Comparison of ENCODE assay signal across 8 cellular contexts in the genomic region with DNA sequence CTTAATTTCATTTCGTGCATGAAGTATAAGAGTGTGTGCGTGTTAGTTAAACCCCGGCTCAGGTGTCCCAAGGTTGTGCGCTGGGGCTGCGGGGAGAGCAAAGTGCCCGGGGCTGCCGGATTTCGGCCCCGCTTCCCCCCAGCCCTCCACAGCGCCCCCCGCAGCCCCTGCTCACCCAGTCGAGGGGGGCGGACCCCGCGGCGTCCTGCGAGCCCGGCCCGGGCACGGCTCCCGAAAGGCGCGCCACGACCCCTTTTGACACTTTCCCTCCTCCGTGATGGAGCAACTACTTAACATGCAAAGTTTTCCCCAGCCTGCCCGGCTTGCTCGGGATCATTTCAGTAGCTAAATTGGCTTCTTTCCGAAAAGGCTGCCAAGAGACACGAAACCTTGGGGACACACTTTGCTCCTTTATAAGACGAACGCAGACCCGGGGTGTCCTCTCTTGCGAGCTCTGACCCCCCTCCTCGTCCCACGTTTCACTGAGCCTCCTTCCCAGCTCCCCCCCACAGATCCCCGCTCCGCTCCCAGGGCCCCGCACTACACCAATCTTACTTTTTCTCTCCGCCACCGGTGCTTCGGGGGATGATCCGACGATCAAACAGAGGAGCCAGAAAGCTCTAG. TPM values are rescaled to one million over a fixed set of nuclear protein-coding genes. Genes with fewer than 3 reads are reported as not detected.
DNase-seq lines count a peak whose midpoint lies in the region; ATAC-seq and TF ChIP-seq lines count a peak whose summit lies in the region.

No MANE protein-coding gene starts in this region.

- peak overlapping the region; percentile 88 for H3K27ac Mint-ChIP-seq in osteocyte (ENCODE audit: unreplicated experiment)

- H3K79me2 ChIP-seq in GM23248 (ENCODE audit: insufficient read depth): no peaks in the 10 kb centered on the region

- in situ Hi-C loops in GM23248 (cut with MboI): no loop called here

- H3K36me3 Mint-ChIP-seq in osteocyte (ENCODE audit: unreplicated experiment): no peaks in the 10 kb centered on the region

- TF ChIP-seq POLR2A in gastroesophageal sphincter (IDR thresholded peaks at IDR 0.05): no peak

- H3K4me2 ChIP-seq in GM23248 (ENCODE audit: unreplicated experiment): peak overlapping the region; percentile 84

- TF ChIP-seq EP300 in gastroesophageal sphincter (IDR thresholded peaks at IDR 0.05): no peak

- CTCF ChIA-PET in AG04450 (lab: Charles Lee): interaction anchor here (0.9 kb wide), 1 partner anchor 88 kb away, joined by 3 read pairs; no protein-coding TSS in a partner anchor

- WGBS in GM23248 (ENCODE audit: low coverage in 1 of 2, low lambda C conversion rate in 2 of 2, missing lambda C conversion rate in 2 of 2), 2 experiments: 1% methylated on average over 31 to 39 of the region's 43 CpGs
- 0 to 1% methylated on average over 7 to 18 of the region's 43 CpGs for WGBS in gastroesophageal sphincter (ENCODE audit: low coverage in 1 of 2), 2 donors

- no peaks in the 10 kb centered on the region for H3K27me3 Mint-ChIP-seq in osteocyte (ENCODE audit: unreplicated experiment)

- H3K36me3 ChIP-seq in GM23248 (ENCODE audit: low read depth): no peaks in the 10 kb centered on the region
- no peaks in the 10 kb centered on the region for H3K36me3 ChIP-seq in gastroesophageal sphincter

- ATAC-seq in gastroesophageal sphincter (no peak), omental fat pad (ENCODE audit: low FRiP score) (no peak), GM18907 (IDR thresholded peaks at IDR 0.05; ENCODE audit: unreplicated experiment) (no peak)

- TF ChIP-seq CTCF in AG04450 (IDR thresholded peaks at IDR 0.05; ENCODE audit: low read depth, low read length): no peak
- peak in 1 of 4 experiments; percentile 18 for TF ChIP-seq CTCF in gastroesophageal sphincter (IDR thresholded peaks at IDR 0.05)
- TF ChIP-seq CTCF in osteocyte (IDR thresholded peaks at IDR 0.05): no peak
- no peak for TF ChIP-seq CTCF in omental fat pad (IDR thresholded peaks at IDR 0.05)

- H3K9me3 Mint-ChIP-seq in osteocyte (ENCODE audit: unreplicated experiment): no peaks in the 10 kb centered on the region

- H3K9me3 ChIP-seq in AG04450 (ENCODE audit: control insufficient read depth, insufficient read depth, low read length) (no peaks in the 10 kb centered on the region), GM23248 (ENCODE audit: low read depth) (no peaks in the 10 kb centered on the region), gastroesophageal sphincter (no peaks in the 10 kb centered on the region)

- H3K4me1 Mint-ChIP-seq in osteocyte (ENCODE audit: unreplicated experiment): peaks cover 35% of the 10 kb centered on the region

- H3K9ac ChIP-seq in GM23248: peak overlapping the region; percentile 62

- no peaks in the 10 kb centered on the region for H4K20me1 ChIP-seq in GM23248 (ENCODE audit: insufficient read depth)

- POLR2A ChIA-PET in AG04450 (lab: Yijun Ruan, JAX): interaction anchor here (0.6 to 1.6 kb wide), 3 partner anchors 41 to 252 kb away, joined by 3 read pairs; a partner anchor contains a TSS

- no peaks in the 10 kb centered on the region for H3K27me3 ChIP-seq in AG04450 (ENCODE audit: control insufficient read depth, insufficient read depth, low read length)
- no peaks in the 10 kb centered on the region for H3K27me3 ChIP-seq in GM23248 (replicated peaks; ENCODE audit: insufficient read depth)
- no peaks in the 10 kb centered on the region for H3K27me3 ChIP-seq in gastroesophageal sphincter

- H3K27ac ChIP-seq in AG04450 (ENCODE audit: low read depth, low read length): no peak overlapping the region
- H3K27ac ChIP-seq in GM23248: peak overlapping the region; percentile 60
- H3K27ac ChIP-seq in gastroesophageal sphincter: peak overlapping the region in 3 of 4 donors; percentile 43 to 98 (median 96)

- H3K4me3 Mint-ChIP-seq in osteocyte (ENCODE audit: unreplicated experiment): peak overlapping the region; percentile 83

- H3F3A ChIP-seq in GM23248 (ENCODE audit: insufficient read depth): peaks cover 27% of the 10 kb centered on the region

- DNase-seq in AG04450 (ENCODE audit: low read depth, low spot score) (no peak), GM23248 (peak; percentile 53), osteocyte (ENCODE audit: extremely low spot score, unreplicated experiment) (no peak), omental fat pad (ENCODE audit: low spot score) (no peak)
- DNase-seq in activated CD8-positive, alpha-beta memory T cell treated with anti-CD3 and anti-CD28 coated beads, Interleukin-2, amount 50 U/mL, for 48 hours: peak; percentile 64
- no peak for DNase-seq in activated CD4-positive, CD25-positive, alpha-beta regulatory T cell treated with anti-CD3 and anti-CD28 coated beads, Interleukin-2, amount 50 U/mL, for 72 hours

- no peaks in the 10 kb centered on the region for H3K9me2 ChIP-seq in GM23248 (ENCODE audit: insufficient read depth)

- H3K4me1 ChIP-seq in GM23248 (ENCODE audit: insufficient read depth) (peaks cover 10% of the 10 kb centered on the region), gastroesophageal sphincter (peaks cover 3 to 32% (median 10%) of the 10 kb centered on the region in 3 donors)

- H3K4me3 ChIP-seq in AG04450 (ENCODE audit: low read depth, low read length) (peak overlapping the region; percentile 63), GM23248 (peak overlapping the region; percentile 71), gastroesophageal sphincter (peak overlapping the region; percentile 48 to 81)

- peak overlapping the region; percentile 65 for H2AFZ ChIP-seq in GM23248

RNA-seq across cellular contexts. Expression of a gene that starts 0.6 kb away (rescaled TPM):
- 11.3 and 14.4 TPM in 2 replicates for polyA plus RNA-seq in AG04450 (2011; rRNA removed)
- 6.8 and 7.6 TPM in 2 replicates for polyA minus RNA-seq in AG04450 (2011; rRNA and poly(A)+ RNA removed)
- 8.0 and 14.3 TPM in 2 replicates for total RNA-seq in GM23248 (2014; rRNA removed; shearing (Covaris generic))
- 12.0 and 12.8 TPM in 2 replicates for polyA plus RNA-seq in GM23248 (2016; fragmentation: Nextera tagmentation; extraction: Ambion mirVana)
- total RNA-seq in gastroesophageal sphincter: 10 to 100 TPM in 1 of 4 donors, 1 to 10 TPM in 3; 5.3 to 17.8 (median 7.3) TPM
- 12.2 TPM in 2 replicates for total RNA-seq in osteocyte
- total RNA-seq in omental fat pad: 10 to 100 TPM in 2 of 4 donors, 1 to 10 TPM in 2; 4.3 to 22.9 (median 9.6) TPM

RNA-seq across cellular contexts. Expression of a gene that starts 39.9 kb away (rescaled TPM):
- polyA plus RNA-seq in AG04450 (2011; rRNA removed): 134 and 151 TPM in 2 replicates
- 174 and 202 TPM in 2 replicates for polyA minus RNA-seq in AG04450 (2011; rRNA and poly(A)+ RNA removed)
- total RNA-seq in GM23248 (2014; rRNA removed; shearing (Covaris generic)): 98.2 and 108 TPM in 2 replicates
- polyA plus RNA-seq in GM23248 (2016; fragmentation: Nextera tagmentation; extraction: Ambion mirVana): 153 and 159 TPM in 2 replicates
- 10 to 100 TPM; 15.7 to 34.7 (median 21.0) TPM for total RNA-seq in gastroesophageal sphincter
- 95.0 and 102 TPM in 2 replicates for total RNA-seq in osteocyte
- 10 to 100 TPM; 13.2 to 64.1 (median 23.4) TPM for total RNA-seq in omental fat pad

Comparison
In these comparisons a context has a peak if more than half of its experiments do, and no peak if none do; other contexts are left out.
1. DNase-seq: peak in GM23248 (single experiment) and activated CD8-positive, alpha-beta memory T cell treated with anti-CD3 and anti-CD28 coated beads, Interleukin-2, amount 50 U/mL, for 48 hours (single experiment); none in AG04450 (single experiment), osteocyte (single experiment), omental fat pad (single experiment) and activated CD4-positive, CD25-positive, alpha-beta regulatory T cell treated with anti-CD3 and anti-CD28 coated beads, Interleukin-2, amount 50 U/mL, for 72 hours (single experiment).
2. Peak in every context shown above with its lines, with median percentiles within 50 percentile points of each other: H3K4me3 ChIP-seq.